ENCODE assay signal across 21 cellular contexts in the genomic region with DNA sequence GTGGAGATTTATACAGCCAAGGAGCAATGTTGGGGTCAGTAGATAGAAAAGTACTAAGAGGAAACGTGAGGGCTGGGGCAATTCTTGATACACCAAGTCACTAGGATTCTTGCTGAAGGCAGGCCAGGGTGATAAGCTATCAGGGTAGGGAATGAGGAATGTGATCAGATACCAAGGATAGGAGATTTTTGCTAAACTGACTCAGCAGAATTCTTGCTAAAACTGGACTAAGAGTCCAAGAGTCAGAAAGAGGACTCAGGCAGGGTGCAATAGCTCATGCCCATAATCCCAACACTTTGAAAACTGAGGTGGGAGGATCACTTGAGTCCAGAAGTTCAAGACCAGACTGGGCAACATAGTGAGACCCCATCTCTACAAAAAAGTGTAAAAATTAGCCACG.
"Had no signal": no experiment of that assay in that cellular context is flagged by ENCODE, and none has a peak within 500 bp of the region (broad histone marks: within the 10 kb centered on the region; RNA-seq: fewer than 3 reads in every experiment).

No MANE protein-coding gene starts in this region.

- H3K4me3 ChIP-seq: adrenal gland, transverse colon had no signal

- ATAC-seq: activated T-helper 17 cell treated with anti-CD3 and anti-CD28 coated beads, Interleukin-2, amount 50 U/mL, for 72 hours; SK-N-SH treated with all-trans-retinoic acid at 6 μM for 48 hours; stimulated activated naive CD8-positive, alpha-beta T cell treated with anti-CD3 and anti-CD28 coated beads, Interleukin-15, Interleukin-2, amounts not matched to agents 100 U/mL and 50 U/mL, for 24 hours; T-cell had no signal

- H3K36me3 ChIP-seq: adrenal gland, ascending aorta, brain microvascular endothelial cell, transverse colon had no signal

- DNase-seq: activated CD4-positive, alpha-beta T cell treated with anti-CD3 and anti-CD28 coated beads, Interleukin-2, amount 50 U/mL, for 4 hours; activated CD8-positive, alpha-beta memory T cell treated with anti-CD3 and anti-CD28 coated beads for 24 hours; activated CD8-positive, alpha-beta memory T cell treated with anti-CD3 and anti-CD28 coated beads, Interleukin-2, amount 50 U/mL, for 4 hours; activated T-cell treated with anti-CD3 and anti-CD28 coated beads, Interleukin-2, amount 50 U/mL, for 24 hours; brain microvascular endothelial cell; cerebellar nuclear complex; cortex of kidney; foreskin keratinocyte; glutamatergic neuron; mesenchymal stem cell; posterior cingulate gyrus; stimulated activated CD4-positive, alpha-beta T cell treated with anti-CD3 and anti-CD28 coated beads, Interleukin-4, amount 100 ng/mL, for 4 hours; stimulated activated naive CD8-positive, alpha-beta T cell treated with anti-CD3 and anti-CD28 coated beads, Interleukin-15, Interleukin-2, amounts not matched to agents 100 U/mL and 50 U/mL, for 24 hours; T-cell; transverse colon had no signal

- H3K27ac ChIP-seq: brain microvascular endothelial cell, foreskin keratinocyte, transverse colon had no signal

- FAIRE-seq: endometrium, urothelium cell line had no signal

- H3K27me3 ChIP-seq: adrenal gland, ascending aorta, brain microvascular endothelial cell, transverse colon had no signal

- H3K9me3 ChIP-seq: adrenal gland, ascending aorta, transverse colon had no signal

- H3K4me1 ChIP-seq: foreskin keratinocyte had no signal
